Comparison of ENCODE assay signal across 8 cellular contexts in genomic region chr3:117355566-117355965, GRCh38.
DNase-seq lines count a peak whose midpoint lies in the region; FAIRE-seq lines count a peak whose summit lies in the region.

No MANE protein-coding gene starts in this region.

- no peaks in the 10 kb centered on the region for H3K4me1 Mint-ChIP-seq in activated naive CD4-positive, alpha-beta T cell treated with anti-CD3 and anti-CD28 coated beads, Interleukin-2, amount 10 ng/mL, durations not matched to agents 7 days and 5 days

- H3K4me3 Mint-ChIP-seq in activated naive CD4-positive, alpha-beta T cell treated with anti-CD3 and anti-CD28 coated beads, Interleukin-2, amount 10 ng/mL, durations not matched to agents 7 days and 5 days = no peak overlapping the region

- no peak overlapping the region for H3K27ac Mint-ChIP-seq in activated naive CD4-positive, alpha-beta T cell treated with anti-CD3 and anti-CD28 coated beads, Interleukin-2, amount 10 ng/mL, durations not matched to agents 7 days and 5 days

- peaks cover 12% of the 10 kb centered on the region for H3K9me3 Mint-ChIP-seq in activated naive CD4-positive, alpha-beta T cell treated with anti-CD3 and anti-CD28 coated beads, Interleukin-2, amount 10 ng/mL, durations not matched to agents 7 days and 5 days

- H3K36me3 Mint-ChIP-seq in activated naive CD4-positive, alpha-beta T cell treated with anti-CD3 and anti-CD28 coated beads, Interleukin-2, amount 10 ng/mL, durations not matched to agents 7 days and 5 days = no peaks in the 10 kb centered on the region

- CTCF ChIA-PET in activated naive CD4-positive, alpha-beta T cell treated with anti-CD3 and anti-CD28 coated beads, Interleukin-2, amount 10 ng/mL, durations not matched to agents 7 days and 5 days (lab: Charles Lee) = no interaction called here

- no peaks in the 10 kb centered on the region for H3K27me3 Mint-ChIP-seq in activated naive CD4-positive, alpha-beta T cell treated with anti-CD3 and anti-CD28 coated beads, Interleukin-2, amount 10 ng/mL, durations not matched to agents 7 days and 5 days

- DNase-seq in NCI-H510A (lab: John Stamatoyannopoulos, UW) = peak; percentile 0
- DNase-seq in NCI-H510A treated with DMSO at 0.1 percent for 48 hours (lab: John Stamatoyannopoulos, UW) = no peak
- DNase-seq in HPDE6-E6E7 (ENCODE audit: extremely low spot score) = peak; percentile 3
- DNase-seq in RPMI8226 = peak; percentile 8
- no peak for DNase-seq in stimulated activated CD4-positive, alpha-beta T cell treated with anti-CD3 and anti-CD28 coated beads, Interleukin-12 subunit alpha, Interleukin-12 subunit beta, amount 100 ng/mL, for 4 hours
- DNase-seq in occipital lobe (lab: John Stamatoyannopoulos, UW) = no peak
- DNase-seq in activated naive CD4-positive, alpha-beta T cell treated with anti-CD3 and anti-CD28 coated beads, Interleukin-2, amount 10 ng/mL, durations not matched to agents 7 days and 5 days = no peak

- peak; percentile 62 for FAIRE-seq in islet of Langerhans (lab: Jason Lieb, UNC)

Comparison
In these comparisons a context has a peak if more than half of its experiments do, and no peak if none do; other contexts are left out.
1. DNase-seq: peak in NCI-H510A (single experiment), HPDE6-E6E7 (single experiment) and RPMI8226 (single experiment); none in NCI-H510A treated with DMSO at 0.1 percent for 48 hours (single experiment), stimulated activated CD4-positive, alpha-beta T cell treated with anti-CD3 and anti-CD28 coated beads, Interleukin-12 subunit alpha, Interleukin-12 subunit beta, amount 100 ng/mL, for 4 hours (single experiment), occipital lobe (single experiment) and activated naive CD4-positive, alpha-beta T cell treated with anti-CD3 and anti-CD28 coated beads, Interleukin-2, amount 10 ng/mL, durations not matched to agents 7 days and 5 days (single experiment).